In the genomic region with DNA sequence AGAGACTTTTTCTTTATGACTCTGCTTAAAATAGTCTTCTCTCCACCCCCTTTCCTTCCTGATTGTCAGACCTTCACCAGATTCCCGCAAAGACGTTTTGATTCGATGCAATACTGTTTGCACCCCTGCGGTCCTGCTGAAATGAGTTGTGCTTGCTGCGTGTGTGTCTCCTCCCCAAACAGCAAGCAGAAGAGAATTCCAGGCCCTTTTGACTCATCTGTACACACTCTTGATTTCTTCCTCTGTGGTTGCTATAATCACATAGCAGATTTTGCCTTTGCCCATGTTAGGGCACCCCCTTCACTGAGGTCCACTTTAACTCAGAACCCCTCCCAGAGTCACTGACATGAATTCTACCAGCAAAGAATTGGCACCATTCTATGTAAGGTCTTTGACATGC, we compare ENCODE assay signal across 23 cellular contexts.
DNase-seq lines count a peak whose midpoint lies in the region; ATAC-seq and TF ChIP-seq lines count a peak whose summit lies in the region.
"Had no signal": no experiment of that assay in that cellular context is flagged by ENCODE, and none has a peak within 500 bp of the region (broad histone marks: within the 10 kb centered on the region; RNA-seq: fewer than 3 reads in every experiment).

No MANE protein-coding gene starts in this region.

- CTCF ChIA-PET in AG04450 (lab: Charles Lee): interaction anchor here (1.0 to 1.4 kb wide), 2 partner anchors 34 to 138 kb away, joined by 3 read pairs; no protein-coding TSS in a partner anchor
- CTCF ChIA-PET in activated CD4-positive, alpha-beta memory T cell treated with anti-CD3 and anti-CD28 coated beads, Interleukin-2, amount 10 ng/mL, durations not matched to agents 7 days and 5 days (lab: Charles Lee): interaction anchor here (1.5 to 2.1 kb wide), 2 partner anchors 13 to 1391 kb away, joined by 3 to 8 read pairs; no protein-coding TSS in a partner anchor

- H3K27me3 ChIP-seq in AG04450 (ENCODE audit: control insufficient read depth, insufficient read depth, low read length) (no peaks in the 10 kb centered on the region), foreskin keratinocyte (no peaks in the 10 kb centered on the region)
- H3K27me3 ChIP-seq: right atrium auricular region, upper lobe of right lung had no signal

- H3K27me3 Mint-ChIP-seq in activated CD4-positive, alpha-beta memory T cell treated with anti-CD3 and anti-CD28 coated beads, Interleukin-2, amount 10 ng/mL, durations not matched to agents 7 days and 5 days: no peaks in the 10 kb centered on the region
- H3K27me3 Mint-ChIP-seq: activated CD4-positive, alpha-beta T cell treated with anti-CD3 and anti-CD28 coated beads, Interleukin-2, amount 10 ng/mL, durations not matched to agents 24 days and 14 days had no signal

- DNase-seq in AG04450 (ENCODE audit: low read depth, low spot score) (no peak), ELR (ENCODE audit: low read depth) (peak; percentile 74), amniotic epithelial cell (ENCODE audit: low read depth) (peak; percentile 65), foreskin keratinocyte (no peak), NCI-H2227 treated with DMSO at 0.1 percent for 48 hours (lab: John Stamatoyannopoulos, UW) (no peak)
- no peak for DNase-seq in activated CD4-positive, alpha-beta memory T cell treated with anti-CD3 and anti-CD28 coated beads, Interleukin-2, amount 10 ng/mL, durations not matched to agents 7 days and 5 days
- DNase-seq: activated CD4-positive, alpha-beta T cell treated with anti-CD3 and anti-CD28 coated beads, Interleukin-2, amount 10 ng/mL, durations not matched to agents 24 days and 14 days; activated CD8-positive, alpha-beta memory T cell treated with anti-CD3 and anti-CD28 coated beads, Interleukin-2, amount 50 U/mL, for 48 hours; activated naive CD4-positive, alpha-beta T cell; NCI-H146; NCI-H226; nucleus accumbens; stimulated activated CD4-positive, alpha-beta T cell treated with anti-CD3 and anti-CD28 coated beads, Interleukin-15, amount 100 ng/mL, for 24 hours; stimulated activated naive CD4-positive, alpha-beta T cell treated with Interleukin-2 at 50 U/mL for 16 hours; upper lobe of right lung had no signal

- ATAC-seq in foreskin keratinocyte: peak; percentile 41
- no peak for ATAC-seq in GM21723 (IDR thresholded peaks at IDR 0.05; ENCODE audit: unreplicated experiment)
- no peak for ATAC-seq in HG03521 (IDR thresholded peaks at IDR 0.05; ENCODE audit: unreplicated experiment)
- ATAC-seq: gastroesophageal sphincter, GM12878, left lobe of liver, upper lobe of right lung had no signal

- no peak overlapping the region for H3K4me3 ChIP-seq in AG04450 (ENCODE audit: low read depth, low read length)
- H3K4me3 ChIP-seq: coronary artery, gastroesophageal sphincter, GM12878, right atrium auricular region, upper lobe of right lung had no signal

- H3K9me3 ChIP-seq in AG04450 (ENCODE audit: control insufficient read depth, insufficient read depth, low read length): no peaks in the 10 kb centered on the region
- H3K9me3 ChIP-seq: gastroesophageal sphincter, right atrium auricular region, upper lobe of right lung had no signal

- H3K36me3 Mint-ChIP-seq in activated CD4-positive, alpha-beta memory T cell treated with anti-CD3 and anti-CD28 coated beads, Interleukin-2, amount 10 ng/mL, durations not matched to agents 7 days and 5 days (ENCODE audit: low read depth): no peaks in the 10 kb centered on the region

- H3K9me3 Mint-ChIP-seq in activated CD4-positive, alpha-beta memory T cell treated with anti-CD3 and anti-CD28 coated beads, Interleukin-2, amount 10 ng/mL, durations not matched to agents 7 days and 5 days: no peaks in the 10 kb centered on the region
- H3K9me3 Mint-ChIP-seq: activated CD4-positive, alpha-beta T cell treated with anti-CD3 and anti-CD28 coated beads, Interleukin-2, amount 10 ng/mL, durations not matched to agents 24 days and 14 days had no signal

- H3K27ac Mint-ChIP-seq in activated CD4-positive, alpha-beta memory T cell treated with anti-CD3 and anti-CD28 coated beads, Interleukin-2, amount 10 ng/mL, durations not matched to agents 7 days and 5 days: no peak overlapping the region
- H3K27ac Mint-ChIP-seq: activated CD4-positive, alpha-beta T cell treated with anti-CD3 and anti-CD28 coated beads, Interleukin-2, amount 10 ng/mL, durations not matched to agents 24 days and 14 days had no signal

- no peak overlapping the region for H3K4me3 Mint-ChIP-seq in activated CD4-positive, alpha-beta memory T cell treated with anti-CD3 and anti-CD28 coated beads, Interleukin-2, amount 10 ng/mL, durations not matched to agents 7 days and 5 days
- H3K4me3 Mint-ChIP-seq: activated CD4-positive, alpha-beta T cell treated with anti-CD3 and anti-CD28 coated beads, Interleukin-2, amount 10 ng/mL, durations not matched to agents 24 days and 14 days had no signal

- POLR2A ChIA-PET in AG04450 (lab: Yijun Ruan, JAX): no interaction called here
- POLR2A ChIA-PET in activated CD4-positive, alpha-beta memory T cell treated with anti-CD3 and anti-CD28 coated beads, Interleukin-2, amount 10 ng/mL, durations not matched to agents 7 days and 5 days (lab: Charles Lee): no interaction called here

- no peaks in the 10 kb centered on the region for H3K4me1 Mint-ChIP-seq in activated CD4-positive, alpha-beta memory T cell treated with anti-CD3 and anti-CD28 coated beads, Interleukin-2, amount 10 ng/mL, durations not matched to agents 7 days and 5 days
- H3K4me1 Mint-ChIP-seq: activated CD4-positive, alpha-beta T cell treated with anti-CD3 and anti-CD28 coated beads, Interleukin-2, amount 10 ng/mL, durations not matched to agents 24 days and 14 days had no signal

- TF ChIP-seq CTCF in AG04450 (IDR thresholded peaks at IDR 0.05; ENCODE audit: low read depth, low read length) (no peak), foreskin keratinocyte (conservative IDR thresholded peaks at IDR 0.05) (no peak)

- H3K27ac ChIP-seq in AG04450 (ENCODE audit: low read depth, low read length): peak overlapping the region; percentile 33
- H3K27ac ChIP-seq in foreskin keratinocyte: no peak overlapping the region
- H3K27ac ChIP-seq: coronary artery, gastroesophageal sphincter, right atrium auricular region, RWPE1, upper lobe of right lung had no signal

- no peaks in the 10 kb centered on the region for H3K4me1 ChIP-seq in foreskin keratinocyte
- H3K4me1 ChIP-seq: gastroesophageal sphincter, upper lobe of right lung had no signal

Comparison
In these comparisons a context has a peak if more than half of its experiments do, and no peak if none do; other contexts are left out.
1. DNase-seq: peak in ELR (single experiment) and amniotic epithelial cell (single experiment); none in AG04450 (single experiment), foreskin keratinocyte (0 of 2), activated CD4-positive, alpha-beta memory T cell treated with anti-CD3 and anti-CD28 coated beads, Interleukin-2, amount 10 ng/mL, durations not matched to agents 7 days and 5 days (single experiment) and NCI-H2227 treated with DMSO at 0.1 percent for 48 hours (single experiment).